Comparison of ENCODE assay signal across 29 cellular contexts in genomic region chr3:61065451-61066011, GRCh38.
"Had no signal": no experiment of that assay in that cellular context is flagged by ENCODE, and none has a peak within 500 bp of the region (broad histone marks: within the 10 kb centered on the region; RNA-seq: fewer than 3 reads in every experiment).

No MANE protein-coding gene starts in this region.

- H3K4me3 Mint-ChIP-seq: activated CD4-positive, alpha-beta memory T cell treated with anti-CD3 and anti-CD28 coated beads, Interleukin-2, amount 10 ng/mL, durations not matched to agents 7 days and 5 days; activated CD4-positive, alpha-beta T cell treated with anti-CD3 and anti-CD28 coated beads, Interleukin-2, amount 10 ng/mL, durations not matched to agents 7 days and 5 days; activated naive CD4-positive, alpha-beta T cell treated with anti-CD3 and anti-CD28 coated beads, Interleukin-2, amount 10 ng/mL, durations not matched to agents 7 days and 5 days; activated naive CD8-positive, alpha-beta T cell treated with anti-CD3 and anti-CD28 coated beads, Interleukin-2, amount 10 ng/mL, durations not matched to agents 7 days and 5 days; activated T-cell treated with anti-CD3 and anti-CD28 coated beads, Interleukin-2, amount 50 U/mL, for 24 hours; activated T-cell treated with anti-CD3 and anti-CD28 coated beads, Interleukin-2, amount 50 U/mL, for 72 hours; brain had no signal

- DNase-seq: activated CD4-positive, alpha-beta memory T cell treated with anti-CD3 and anti-CD28 coated beads, Interleukin-2, amount 10 ng/mL, durations not matched to agents 7 days and 5 days; activated CD4-positive, alpha-beta T cell treated with anti-CD3 and anti-CD28 coated beads for 1 hour; activated CD4-positive, alpha-beta T cell treated with anti-CD3 and anti-CD28 coated beads for 4 hours; activated CD4-positive, alpha-beta T cell treated with anti-CD3 and anti-CD28 coated beads, Interleukin-2, amount 10 ng/mL, durations not matched to agents 7 days and 5 days; activated CD4-positive, alpha-beta T cell treated with anti-CD3 and anti-CD28 coated beads, Interleukin-2, amount 50 U/mL, for 4 hours; activated CD8-positive, alpha-beta memory T cell treated with anti-CD3 and anti-CD28 coated beads, Interleukin-2, amount 50 U/mL, for 48 hours; activated gamma-delta T cell; activated naive CD4-positive, alpha-beta T cell; activated naive CD4-positive, alpha-beta T cell treated with anti-CD3 and anti-CD28 coated beads, Interleukin-2, amount 10 ng/mL, durations not matched to agents 7 days and 5 days; activated naive CD8-positive, alpha-beta T cell treated with anti-CD3 and anti-CD28 coated beads, Interleukin-2, amount 10 ng/mL, durations not matched to agents 7 days and 5 days; activated T-cell treated with anti-CD3 and anti-CD28 coated beads for 4 hours; activated T-cell treated with anti-CD3 and anti-CD28 coated beads, Interleukin-2, amount 50 U/mL, for 24 hours; activated T-cell treated with anti-CD3 and anti-CD28 coated beads, Interleukin-2, amount 50 U/mL, for 72 hours; central memory CD4-positive, alpha-beta T cell; cerebellar nuclear complex; colonic mucosa; effector CD8-positive, alpha-beta T cell; esophagus squamous epithelium; foreskin melanocyte; T-helper 2 cell had no signal

- H3K27ac Mint-ChIP-seq: activated CD4-positive, alpha-beta memory T cell treated with anti-CD3 and anti-CD28 coated beads, Interleukin-2, amount 10 ng/mL, durations not matched to agents 7 days and 5 days; activated CD4-positive, alpha-beta T cell treated with anti-CD3 and anti-CD28 coated beads, Interleukin-2, amount 10 ng/mL, durations not matched to agents 7 days and 5 days; activated naive CD4-positive, alpha-beta T cell treated with anti-CD3 and anti-CD28 coated beads, Interleukin-2, amount 10 ng/mL, durations not matched to agents 7 days and 5 days; activated naive CD4-positive, alpha-beta T cell treated with anti-CD3 and anti-CD28 coated beads, Interleukin-2, amount 50 U/mL, for 72 hours; activated naive CD8-positive, alpha-beta T cell treated with anti-CD3 and anti-CD28 coated beads, Interleukin-2, amount 10 ng/mL, durations not matched to agents 7 days and 5 days; activated T-cell treated with anti-CD3 and anti-CD28 coated beads, Interleukin-2, amount 50 U/mL, for 24 hours; activated T-cell treated with anti-CD3 and anti-CD28 coated beads, Interleukin-2, amount 50 U/mL, for 72 hours had no signal

- H3K4me3 ChIP-seq: ascending aorta, breast epithelium, cardiac muscle cell, colonic mucosa, esophagus squamous epithelium, gastroesophageal sphincter had no signal

- H3K27me3 Mint-ChIP-seq: activated CD4-positive, alpha-beta memory T cell treated with anti-CD3 and anti-CD28 coated beads, Interleukin-2, amount 10 ng/mL, durations not matched to agents 7 days and 5 days; activated CD4-positive, alpha-beta T cell treated with anti-CD3 and anti-CD28 coated beads, Interleukin-2, amount 10 ng/mL, durations not matched to agents 7 days and 5 days; activated naive CD4-positive, alpha-beta T cell treated with anti-CD3 and anti-CD28 coated beads, Interleukin-2, amount 10 ng/mL, durations not matched to agents 7 days and 5 days; activated naive CD8-positive, alpha-beta T cell treated with anti-CD3 and anti-CD28 coated beads, Interleukin-2, amount 10 ng/mL, durations not matched to agents 7 days and 5 days; activated T-cell treated with anti-CD3 and anti-CD28 coated beads, Interleukin-2, amount 50 U/mL, for 24 hours had no signal

- H3K36me3 Mint-ChIP-seq: activated naive CD4-positive, alpha-beta T cell treated with anti-CD3 and anti-CD28 coated beads, Interleukin-2, amount 10 ng/mL, durations not matched to agents 7 days and 5 days; activated naive CD4-positive, alpha-beta T cell treated with anti-CD3 and anti-CD28 coated beads, Interleukin-2, amount 50 U/mL, for 72 hours; brain had no signal

- H3K9me3 ChIP-seq: ascending aorta, colonic mucosa, esophagus squamous epithelium, gastroesophageal sphincter had no signal

- FAIRE-seq: endometrium, endothelial cell of umbilical vein had no signal

- H3K27me3 ChIP-seq: ascending aorta, breast epithelium, cardiac muscle cell, colonic mucosa, esophagus squamous epithelium, gastroesophageal sphincter had no signal

- H3K27ac ChIP-seq: ascending aorta, breast epithelium, cardiac muscle cell, colonic mucosa, epithelial cell of prostate, esophagus squamous epithelium, gastroesophageal sphincter had no signal

- H3K4me1 ChIP-seq: ascending aorta, breast epithelium, colonic mucosa, esophagus squamous epithelium, gastroesophageal sphincter had no signal

- ATAC-seq: activated naive CD4-positive, alpha-beta T cell treated with anti-CD3 and anti-CD28 coated beads, Interleukin-2, amount 50 U/mL, for 72 hours; activated T-cell treated with anti-CD3 and anti-CD28 coated beads, Interleukin-2, amount 50 U/mL, for 72 hours; gastroesophageal sphincter had no signal

- H3K4me1 Mint-ChIP-seq: activated CD4-positive, alpha-beta memory T cell treated with anti-CD3 and anti-CD28 coated beads, Interleukin-2, amount 10 ng/mL, durations not matched to agents 7 days and 5 days; activated CD4-positive, alpha-beta T cell treated with anti-CD3 and anti-CD28 coated beads, Interleukin-2, amount 10 ng/mL, durations not matched to agents 7 days and 5 days; activated naive CD4-positive, alpha-beta T cell treated with anti-CD3 and anti-CD28 coated beads, Interleukin-2, amount 10 ng/mL, durations not matched to agents 7 days and 5 days; activated naive CD8-positive, alpha-beta T cell treated with anti-CD3 and anti-CD28 coated beads, Interleukin-2, amount 10 ng/mL, durations not matched to agents 7 days and 5 days had no signal

- H3K9me3 Mint-ChIP-seq: activated naive CD4-positive, alpha-beta T cell treated with anti-CD3 and anti-CD28 coated beads, Interleukin-2, amount 50 U/mL, for 72 hours had no signal

- H3K36me3 ChIP-seq: ascending aorta, breast epithelium, cardiac muscle cell, colonic mucosa, esophagus squamous epithelium, gastroesophageal sphincter had no signal
